15 cellular contexts compared by ENCODE assay signal in genomic region chr9:127985011-127985410, GRCh38.
"Had no signal": no experiment of that assay in that cellular context is flagged by ENCODE, and none has a peak within 500 bp of the region (broad histone marks: within the 10 kb centered on the region; RNA-seq: fewer than 3 reads in every experiment).

No MANE protein-coding gene starts in this region.

- H3K27me3 Mint-ChIP-seq: progenitor cell of endocrine pancreas had no signal

- H3K27ac Mint-ChIP-seq: progenitor cell of endocrine pancreas; T-helper 2 cell treated with Interferon-gamma antibody and Interleukin-4, amounts not matched to agents 5 μg/mL and 100 μg/mL, for 36 hours had no signal

- DNase-seq: activated CD4-positive, alpha-beta T cell treated with anti-CD3 and anti-CD28 coated beads, Interleukin-2, amount 50 U/mL, for 4 hours; activated CD4-positive, CD25-positive, alpha-beta regulatory T cell treated with anti-CD3 and anti-CD28 coated beads, Interleukin-2, amount 50 U/mL, for 72 hours; activated T-cell treated with anti-CD3 and anti-CD28 coated beads, Interleukin-2, amount 50 U/mL, for 48 hours; amniotic stem cell; body of pancreas; central memory CD4-positive, alpha-beta T cell; cortex of kidney; effector memory CD4-positive, alpha-beta T cell; gastrocnemius medialis; right cardiac atrium; small intestine; substantia nigra; transverse colon had no signal

- H3K9me3 Mint-ChIP-seq: T-helper 2 cell treated with Interferon-gamma antibody and Interleukin-4, amounts not matched to agents 5 μg/mL and 100 μg/mL, for 36 hours had no signal

- ATAC-seq: body of pancreas, gastrocnemius medialis, right cardiac atrium had no signal

- H3K4me3 Mint-ChIP-seq: T-helper 2 cell treated with Interferon-gamma antibody and Interleukin-4, amounts not matched to agents 5 μg/mL and 100 μg/mL, for 36 hours had no signal
